ENCODE assay signal across 16 cellular contexts in the genomic region with DNA sequence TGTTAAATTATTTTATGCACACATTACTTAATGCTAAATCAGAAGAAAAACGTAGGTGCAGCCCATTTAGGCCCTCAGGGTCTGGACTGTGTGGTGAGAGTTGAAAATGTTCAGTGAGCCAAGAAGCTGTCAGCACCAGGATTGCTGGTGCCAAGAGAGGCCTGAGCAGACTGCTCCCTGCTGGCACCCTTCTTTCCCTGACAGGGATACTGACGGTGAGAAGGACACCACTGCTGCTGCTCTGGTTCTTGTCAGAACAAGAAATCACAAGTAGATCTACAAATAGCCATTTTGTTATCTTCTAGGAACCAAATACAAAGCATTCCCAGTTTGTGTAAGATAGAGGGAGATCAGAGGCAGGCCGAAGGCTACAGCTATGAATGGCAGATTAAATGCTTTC. TPM values are rescaled to one million over a fixed set of nuclear protein-coding genes. Genes with fewer than 3 reads are reported as not detected.
DNase-seq lines count a peak whose midpoint lies in the region; ATAC-seq and TF ChIP-seq lines count a peak whose summit lies in the region.
"Had no signal": no experiment of that assay in that cellular context is flagged by ENCODE, and none has a peak within 500 bp of the region (broad histone marks: within the 10 kb centered on the region; RNA-seq: fewer than 3 reads in every experiment).

No MANE protein-coding gene starts in this region.

- DNase-seq in D341Med (ENCODE audit: low spot score) (peak; percentile 34), NCI-H1092 treated with DMSO at 0.1 percent for 48 hours (lab: John Stamatoyannopoulos, UW) (peak; percentile 41), WTC11 (ENCODE audit: low spot score) (no peak), iPS-NIHi7 (ENCODE audit: extremely low spot score) (peak; percentile 27), upper lobe of right lung (no peak), H4 (ENCODE audit: low spot score) (no peak)
- DNase-seq in stimulated activated CD4-positive, alpha-beta T cell treated with anti-CD3 and anti-CD28 coated beads, Interleukin-4, amount 100 ng/mL, for 4 hours: no peak
- DNase-seq: NCI-H187, small intestine, T-helper 17 cell had no signal

- POLR2A ChIA-PET in WTC11 (lab: Charles Lee): no interaction called here

- no peaks in the 10 kb centered on the region for H3K27me3 Mint-ChIP-seq in WTC11 (ENCODE audit: low read depth)
- H3K27me3 Mint-ChIP-seq: T-helper 17 cell had no signal

- H3K27me3 ChIP-seq in upper lobe of right lung: no peaks in the 10 kb centered on the region
- H3K27me3 ChIP-seq: BLaER1 treated with 17β-estradiol and CSF1 and Interleukin-3, amounts not matched to agents 10 nM and 100 nM; gastroesophageal sphincter had no signal

- no peak overlapping the region for H3K4me3 Mint-ChIP-seq in WTC11
- H3K4me3 Mint-ChIP-seq: T-helper 17 cell had no signal

- no peaks in the 10 kb centered on the region for H3K36me3 ChIP-seq in upper lobe of right lung
- H3K36me3 ChIP-seq: BLaER1 treated with 17β-estradiol and CSF1 and Interleukin-3, amounts not matched to agents 10 nM and 100 nM; gastroesophageal sphincter had no signal

- no peaks in the 10 kb centered on the region for H3K9me3 Mint-ChIP-seq in WTC11
- H3K9me3 Mint-ChIP-seq: activated T-helper 2 cell treated with anti-CD3 and anti-CD28 coated beads, Interferon-gamma antibody, Interleukin-2, Interleukin-4, amounts not matched to agents 10 μg/mL and 5 μg/mL and 100 μg/mL, durations not matched to agents 14 hours and 24 hours and 36 hours had no signal

- no peak overlapping the region for H3K4me3 ChIP-seq in upper lobe of right lung
- H3K4me3 ChIP-seq: BLaER1 treated with 17β-estradiol and CSF1 and Interleukin-3, amounts not matched to agents 10 nM and 100 nM; gastroesophageal sphincter had no signal

- no peak overlapping the region; the same call in 1 of the 2 replicates for H3K27ac Mint-ChIP-seq in WTC11
- H3K27ac Mint-ChIP-seq: activated T-helper 2 cell treated with anti-CD3 and anti-CD28 coated beads, Interferon-gamma antibody, Interleukin-2, Interleukin-4, amounts not matched to agents 10 μg/mL and 5 μg/mL and 100 μg/mL, durations not matched to agents 14 hours and 24 hours and 36 hours; T-helper 17 cell had no signal

- H3K36me3 Mint-ChIP-seq in WTC11: no peaks in the 10 kb centered on the region

- ATAC-seq in WTC11: peak; percentile 18; the same call in 1 of the 2 replicates
- no peak for ATAC-seq in upper lobe of right lung
- no peak for ATAC-seq in HG03469 (IDR thresholded peaks at IDR 0.05; ENCODE audit: unreplicated experiment)
- ATAC-seq: gastroesophageal sphincter, T-helper 17 cell had no signal

- H3K9me3 ChIP-seq in upper lobe of right lung: no peaks in the 10 kb centered on the region
- H3K9me3 ChIP-seq: BLaER1 treated with 17β-estradiol and CSF1 and Interleukin-3, amounts not matched to agents 10 nM and 100 nM; gastroesophageal sphincter had no signal

- no peaks in the 10 kb centered on the region for H3K4me1 ChIP-seq in upper lobe of right lung

- H3K4me1 Mint-ChIP-seq in WTC11: peaks cover 90% of the 10 kb centered on the region
- H3K4me1 Mint-ChIP-seq: T-helper 17 cell had no signal

- TF ChIP-seq CTCF in WTC11 (IDR thresholded peaks at IDR 0.05) (no peak), upper lobe of right lung (IDR thresholded peaks at IDR 0.05) (no peak)

- intact Hi-C loops in upper lobe of right lung (cut with DNase I): no loop called here

- CTCF ChIA-PET in WTC11 (lab: Charles Lee): interaction anchor here (0.7 to 0.8 kb wide), 2 partner anchors 9 to 292 kb away, joined by 4 to 5 read pairs; no protein-coding TSS in a partner anchor

- H3K27ac ChIP-seq in upper lobe of right lung: no peak overlapping the region
- H3K27ac ChIP-seq: BLaER1 treated with 17β-estradiol and CSF1 and Interleukin-3, amounts not matched to agents 10 nM and 100 nM; gastroesophageal sphincter had no signal

TF ChIP-seq in WTC11, 78 proteins besides CTCF, POLR2A, EP300 and RAD21 (continues in another document):
- TF ChIP-seq, protein P1, sequence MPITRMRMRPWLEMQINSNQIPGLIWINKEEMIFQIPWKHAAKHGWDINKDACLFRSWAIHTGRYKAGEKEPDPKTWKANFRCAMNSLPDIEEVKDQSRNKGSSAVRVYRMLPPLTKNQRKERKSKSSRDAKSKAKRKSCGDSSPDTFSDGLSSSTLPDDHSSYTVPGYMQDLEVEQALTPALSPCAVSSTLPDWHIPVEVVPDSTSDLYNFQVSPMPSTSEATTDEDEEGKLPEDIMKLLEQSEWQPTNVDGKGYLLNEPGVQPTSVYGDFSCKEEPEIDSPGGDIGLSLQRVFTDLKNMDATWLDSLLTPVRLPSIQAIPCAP (CRISPR knock-in tag; IDR thresholded peaks at IDR 0.05): no peak
- TF ChIP-seq, protein P2, sequence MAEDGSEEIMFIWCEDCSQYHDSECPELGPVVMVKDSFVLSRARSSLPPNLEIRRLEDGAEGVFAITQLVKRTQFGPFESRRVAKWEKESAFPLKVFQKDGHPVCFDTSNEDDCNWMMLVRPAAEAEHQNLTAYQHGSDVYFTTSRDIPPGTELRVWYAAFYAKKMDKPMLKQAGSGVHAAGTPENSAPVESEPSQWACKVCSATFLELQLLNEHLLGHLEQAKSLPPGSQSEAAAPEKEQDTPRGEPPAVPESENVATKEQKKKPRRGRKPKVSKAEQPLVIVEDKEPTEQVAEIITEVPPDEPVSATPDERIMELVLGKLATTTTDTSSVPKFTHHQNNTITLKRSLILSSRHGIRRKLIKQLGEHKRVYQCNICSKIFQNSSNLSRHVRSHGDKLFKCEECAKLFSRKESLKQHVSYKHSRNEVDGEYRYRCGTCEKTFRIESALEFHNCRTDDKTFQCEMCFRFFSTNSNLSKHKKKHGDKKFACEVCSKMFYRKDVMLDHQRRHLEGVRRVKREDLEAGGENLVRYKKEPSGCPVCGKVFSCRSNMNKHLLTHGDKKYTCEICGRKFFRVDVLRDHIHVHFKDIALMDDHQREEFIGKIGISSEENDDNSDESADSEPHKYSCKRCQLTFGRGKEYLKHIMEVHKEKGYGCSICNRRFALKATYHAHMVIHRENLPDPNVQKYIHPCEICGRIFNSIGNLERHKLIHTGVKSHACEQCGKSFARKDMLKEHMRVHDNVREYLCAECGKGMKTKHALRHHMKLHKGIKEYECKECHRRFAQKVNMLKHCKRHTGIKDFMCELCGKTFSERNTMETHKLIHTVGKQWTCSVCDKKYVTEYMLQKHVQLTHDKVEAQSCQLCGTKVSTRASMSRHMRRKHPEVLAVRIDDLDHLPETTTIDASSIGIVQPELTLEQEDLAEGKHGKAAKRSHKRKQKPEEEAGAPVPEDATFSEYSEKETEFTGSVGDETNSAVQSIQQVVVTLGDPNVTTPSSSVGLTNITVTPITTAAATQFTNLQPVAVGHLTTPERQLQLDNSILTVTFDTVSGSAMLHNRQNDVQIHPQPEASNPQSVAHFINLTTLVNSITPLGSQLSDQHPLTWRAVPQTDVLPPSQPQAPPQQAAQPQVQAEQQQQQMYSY (CRISPR knock-in tag; IDR thresholded peaks at IDR 0.05): no peak
- TF ChIP-seq TEAD1 (CRISPR knock-in tag; IDR thresholded peaks at IDR 0.05): no peak
- TF ChIP-seq, protein P3, sequence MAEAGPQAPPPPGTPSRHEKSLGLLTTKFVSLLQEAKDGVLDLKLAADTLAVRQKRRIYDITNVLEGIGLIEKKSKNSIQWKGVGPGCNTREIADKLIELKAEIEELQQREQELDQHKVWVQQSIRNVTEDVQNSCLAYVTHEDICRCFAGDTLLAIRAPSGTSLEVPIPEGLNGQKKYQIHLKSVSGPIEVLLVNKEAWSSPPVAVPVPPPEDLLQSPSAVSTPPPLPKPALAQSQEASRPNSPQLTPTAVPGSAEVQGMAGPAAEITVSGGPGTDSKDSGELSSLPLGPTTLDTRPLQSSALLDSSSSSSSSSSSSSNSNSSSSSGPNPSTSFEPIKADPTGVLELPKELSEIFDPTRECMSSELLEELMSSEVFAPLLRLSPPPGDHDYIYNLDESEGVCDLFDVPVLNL (CRISPR knock-in tag; IDR thresholded peaks at IDR 0.05; ENCODE audit: borderline replicate concordance, low read depth): no peak
- TF ChIP-seq HMGA2 (CRISPR knock-in tag; IDR thresholded peaks at IDR 0.05): no peak
- TF ChIP-seq JAZF1 (CRISPR knock-in tag; IDR thresholded peaks at IDR 0.05): no peak
- TF ChIP-seq, protein P4, sequence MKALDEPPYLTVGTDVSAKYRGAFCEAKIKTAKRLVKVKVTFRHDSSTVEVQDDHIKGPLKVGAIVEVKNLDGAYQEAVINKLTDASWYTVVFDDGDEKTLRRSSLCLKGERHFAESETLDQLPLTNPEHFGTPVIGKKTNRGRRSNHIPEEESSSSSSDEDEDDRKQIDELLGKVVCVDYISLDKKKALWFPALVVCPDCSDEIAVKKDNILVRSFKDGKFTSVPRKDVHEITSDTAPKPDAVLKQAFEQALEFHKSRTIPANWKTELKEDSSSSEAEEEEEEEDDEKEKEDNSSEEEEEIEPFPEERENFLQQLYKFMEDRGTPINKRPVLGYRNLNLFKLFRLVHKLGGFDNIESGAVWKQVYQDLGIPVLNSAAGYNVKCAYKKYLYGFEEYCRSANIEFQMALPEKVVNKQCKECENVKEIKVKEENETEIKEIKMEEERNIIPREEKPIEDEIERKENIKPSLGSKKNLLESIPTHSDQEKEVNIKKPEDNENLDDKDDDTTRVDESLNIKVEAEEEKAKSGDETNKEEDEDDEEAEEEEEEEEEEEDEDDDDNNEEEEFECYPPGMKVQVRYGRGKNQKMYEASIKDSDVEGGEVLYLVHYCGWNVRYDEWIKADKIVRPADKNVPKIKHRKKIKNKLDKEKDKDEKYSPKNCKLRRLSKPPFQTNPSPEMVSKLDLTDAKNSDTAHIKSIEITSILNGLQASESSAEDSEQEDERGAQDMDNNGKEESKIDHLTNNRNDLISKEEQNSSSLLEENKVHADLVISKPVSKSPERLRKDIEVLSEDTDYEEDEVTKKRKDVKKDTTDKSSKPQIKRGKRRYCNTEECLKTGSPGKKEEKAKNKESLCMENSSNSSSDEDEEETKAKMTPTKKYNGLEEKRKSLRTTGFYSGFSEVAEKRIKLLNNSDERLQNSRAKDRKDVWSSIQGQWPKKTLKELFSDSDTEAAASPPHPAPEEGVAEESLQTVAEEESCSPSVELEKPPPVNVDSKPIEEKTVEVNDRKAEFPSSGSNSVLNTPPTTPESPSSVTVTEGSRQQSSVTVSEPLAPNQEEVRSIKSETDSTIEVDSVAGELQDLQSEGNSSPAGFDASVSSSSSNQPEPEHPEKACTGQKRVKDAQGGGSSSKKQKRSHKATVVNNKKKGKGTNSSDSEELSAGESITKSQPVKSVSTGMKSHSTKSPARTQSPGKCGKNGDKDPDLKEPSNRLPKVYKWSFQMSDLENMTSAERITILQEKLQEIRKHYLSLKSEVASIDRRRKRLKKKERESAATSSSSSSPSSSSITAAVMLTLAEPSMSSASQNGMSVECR (CRISPR knock-in tag; IDR thresholded peaks at IDR 0.05; ENCODE audit: borderline replicate concordance): no peak
- no peak for TF ChIP-seq ZNF219 (CRISPR knock-in tag; IDR thresholded peaks at IDR 0.05; ENCODE audit: borderline replicate concordance)

RNA-seq across cellular contexts. Expression of a gene that starts 48.7 kb away (rescaled TPM):
- not detected in 3 replicates for total RNA-seq in WTC11 (2021)
- total RNA-seq in upper lobe of right lung: not detected
- total RNA-seq in H4 (2014; rRNA removed; shearing (Covaris generic)): not detected in 2 replicates
- total RNA-seq: activated T-helper 2 cell treated with anti-CD3 and anti-CD28 coated beads, Interferon-gamma antibody, Interleukin-2, Interleukin-4, amounts not matched to agents 10 μg/mL and 5 μg/mL and 100 μg/mL, durations not matched to agents 14 hours and 24 hours and 36 hours; astrocyte; gastroesophageal sphincter; liver; T-helper 17 cell had no signal

RNA-seq across cellular contexts. Expression of a gene that starts 48.9 kb away (rescaled TPM):
- not detected in 3 replicates for total RNA-seq in WTC11 (2021)
- not detected for total RNA-seq in upper lobe of right lung
- not detected in 2 replicates for total RNA-seq in H4 (2014; rRNA removed; shearing (Covaris generic))
- total RNA-seq: activated T-helper 2 cell treated with anti-CD3 and anti-CD28 coated beads, Interferon-gamma antibody, Interleukin-2, Interleukin-4, amounts not matched to agents 10 μg/mL and 5 μg/mL and 100 μg/mL, durations not matched to agents 14 hours and 24 hours and 36 hours; astrocyte; gastroesophageal sphincter; liver; T-helper 17 cell had no signal

RNA-seq across cellular contexts. Expression of a gene that starts 54.4 kb away (rescaled TPM):
- total RNA-seq in WTC11 (2021) (not detected in 3 replicates), upper lobe of right lung (not detected)
- total RNA-seq in H4 (2014; rRNA removed; shearing (Covaris generic)): not detected in 2 replicates
- total RNA-seq: activated T-helper 2 cell treated with anti-CD3 and anti-CD28 coated beads, Interferon-gamma antibody, Interleukin-2, Interleukin-4, amounts not matched to agents 10 μg/mL and 5 μg/mL and 100 μg/mL, durations not matched to agents 14 hours and 24 hours and 36 hours; astrocyte; gastroesophageal sphincter; liver; T-helper 17 cell had no signal

Comparison
In these comparisons a context has a peak if more than half of its experiments do, and no peak if none do; other contexts are left out.
1. DNase-seq: peak in D341Med (single experiment), NCI-H1092 treated with DMSO at 0.1 percent for 48 hours (single experiment) and iPS-NIHi7 (single experiment); none in WTC11 (single experiment), upper lobe of right lung (single experiment), stimulated activated CD4-positive, alpha-beta T cell treated with anti-CD3 and anti-CD28 coated beads, Interleukin-4, amount 100 ng/mL, for 4 hours (0 of 2) and H4 (single experiment).